ENCODE assay signal across 17 cellular contexts in the genomic region with DNA sequence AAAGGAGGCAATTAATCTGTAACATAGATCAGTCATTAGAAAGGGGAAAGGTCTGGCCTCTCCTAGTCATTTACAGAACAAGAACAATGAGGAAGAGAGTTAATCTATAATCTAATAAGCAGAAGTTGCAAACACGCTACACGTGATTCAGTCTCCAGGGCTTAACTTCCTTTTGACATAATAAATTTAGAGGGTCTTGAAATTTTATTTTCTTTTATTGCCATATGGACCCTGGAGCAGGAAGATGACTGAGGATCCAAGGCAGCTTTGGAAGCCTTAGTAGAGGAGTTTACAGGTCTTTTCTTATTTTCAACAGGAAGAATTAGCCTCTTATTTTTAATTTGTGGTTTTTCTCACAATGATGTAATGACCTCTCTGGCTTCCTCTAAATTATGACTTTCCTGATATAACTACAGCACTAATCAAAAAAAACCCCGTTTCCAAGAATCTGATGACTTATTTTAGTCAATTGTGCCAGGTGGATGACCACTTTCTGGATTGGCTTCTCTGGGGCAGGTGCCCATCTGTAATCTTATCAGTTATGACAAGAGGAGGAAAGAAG. TPM values are rescaled to one million over a fixed set of nuclear protein-coding genes. Genes with fewer than 3 reads are reported as not detected.
DNase-seq lines count a peak whose midpoint lies in the region; ATAC-seq and TF ChIP-seq lines count a peak whose summit lies in the region.
"Had no signal": no experiment of that assay in that cellular context is flagged by ENCODE, and none has a peak within 500 bp of the region (broad histone marks: within the 10 kb centered on the region; RNA-seq: fewer than 3 reads in every experiment).

No MANE protein-coding gene starts in this region.

- no peaks in the 10 kb centered on the region for H4K20me1 ChIP-seq in OCI-LY3 (ENCODE audit: insufficient read depth, low read length)

- TF ChIP-seq CTCF in OCI-LY3 (IDR thresholded peaks at IDR 0.05; ENCODE audit: low read depth, low read length) (no peak), CD14-positive monocyte (IDR thresholded peaks at IDR 0.05) (no peak)

- no peaks in the 10 kb centered on the region for H3K9me3 ChIP-seq in OCI-LY3 (ENCODE audit: insufficient read depth, low read length)
- H3K9me3 ChIP-seq: esophagus squamous epithelium, ovary, vagina had no signal

- peaks cover 13% of the 10 kb centered on the region for H3K4me1 Mint-ChIP-seq in CD14-positive monocyte
- H3K4me1 Mint-ChIP-seq: GM23338 had no signal

- H3K4me1 ChIP-seq in OCI-LY3 (ENCODE audit: low read length), result peaks cover 42% of the 10 kb centered on the region
- H3K4me1 ChIP-seq: esophagus squamous epithelium, vagina had no signal

- H3K79me2 ChIP-seq in OCI-LY3 (ENCODE audit: low read length), result no peaks in the 10 kb centered on the region

- H3K4me2 ChIP-seq in OCI-LY3 (ENCODE audit: low read length), result peak overlapping the region; percentile 68
- H3K4me2 ChIP-seq: GM23338 had no signal

- H3K36me3 ChIP-seq in OCI-LY3 (replicated peaks; ENCODE audit: low read depth, low read length), result peaks cover 2% of the 10 kb centered on the region
- H3K36me3 ChIP-seq: esophagus squamous epithelium, ovary, vagina had no signal

- peaks cover 0 to 3% (median 0%) of the 10 kb centered on the region in 7 donors for H3K9me3 Mint-ChIP-seq in CD14-positive monocyte

- H3K9ac ChIP-seq in OCI-LY3 (ENCODE audit: low read length), result peak overlapping the region; percentile 17; the same call in 1 of the 2 replicates

- no peaks in the 10 kb centered on the region for H3K27me3 ChIP-seq in OCI-LY3 (ENCODE audit: low read depth, low read length)
- H3K27me3 ChIP-seq: esophagus squamous epithelium, ovary, vagina had no signal

- peak overlapping the region in 1 of 7 donors; percentile 8 for H3K27ac Mint-ChIP-seq in CD14-positive monocyte
- H3K27ac Mint-ChIP-seq: GM23338 had no signal

- peak overlapping the region; percentile 80 for H2AFZ ChIP-seq in OCI-LY3 (ENCODE audit: low read depth, low read length)
- H2AFZ ChIP-seq: GM23338 had no signal

- H3K4me3 ChIP-seq in OCI-LY3 (ENCODE audit: low read length), result peak overlapping the region; percentile 55
- H3K4me3 ChIP-seq: esophagus squamous epithelium, GM23338, ovary, vagina had no signal

- ATAC-seq in GM19467 (IDR thresholded peaks at IDR 0.05; ENCODE audit: unreplicated experiment), result peak; percentile 90
- peak; percentile 69 for ATAC-seq in HG03097 (IDR thresholded peaks at IDR 0.05; ENCODE audit: low FRiP score, unreplicated experiment)
- ATAC-seq in HG03280 (IDR thresholded peaks at IDR 0.05; ENCODE audit: unreplicated experiment), result no peak
- ATAC-seq: GM23338 had no signal

- intact Hi-C loops in CD14-positive monocyte (cut with micrococcal nuclease), result no loop called here

- H3K4me3 Mint-ChIP-seq in CD14-positive monocyte, result peak overlapping the region in 1 of 2 donors; percentile 24
- H3K4me3 Mint-ChIP-seq: GM23338 had no signal

- no peaks in the 10 kb centered on the region for H3K27me3 Mint-ChIP-seq in CD14-positive monocyte (ENCODE audit: low read depth in 3 of 3)

- H3K27ac ChIP-seq in OCI-LY3 (ENCODE audit: low read length), result peak overlapping the region; percentile 65
- H3K27ac ChIP-seq: esophagus squamous epithelium, ovary, vagina had no signal

- DNase-seq in CD1c-positive myeloid dendritic cell (ENCODE audit: extremely low spot score), result peak; percentile 24
- no peak for DNase-seq in HT-29 (ENCODE audit: low spot score)
- DNase-seq in occipital lobe (lab: John Stamatoyannopoulos, UW), result no peak
- no peak for DNase-seq in CD14-positive monocyte (ENCODE audit: low spot score)
- DNase-seq: activated CD8-positive, alpha-beta memory T cell treated with anti-CD3 and anti-CD28 coated beads, Interleukin-2, amount 50 U/mL, for 4 hours; esophagus squamous epithelium; KG1; ovary had no signal

- no peaks in the 10 kb centered on the region for H3K36me3 Mint-ChIP-seq in CD14-positive monocyte

RNA-seq across cellular contexts. Expression of a gene that starts 32.2 kb away (rescaled TPM):
- total RNA-seq in HT-29 (2014; rRNA removed; shearing (Covaris generic)), result 0.08 and 0.13 TPM in 2 replicates
- not detected for total RNA-seq in occipital lobe
- not detected for polyA plus RNA-seq in CD14-positive monocyte
- total RNA-seq: esophagus squamous epithelium; GM23338; NCI-H460; ovary; T-helper 1 cell treated with Interleukin-12 subunit alpha and Interleukin-12 subunit beta and Interleukin-4 antibody, amounts not matched to agents 30 ng/mL and 1 ng/mL, for 36 hours; vagina had no signal
- polyA plus RNA-seq: AG04450, GM23338, ovary had no signal
